ENCODE assay signal across 1 cellular context in the genomic region with DNA sequence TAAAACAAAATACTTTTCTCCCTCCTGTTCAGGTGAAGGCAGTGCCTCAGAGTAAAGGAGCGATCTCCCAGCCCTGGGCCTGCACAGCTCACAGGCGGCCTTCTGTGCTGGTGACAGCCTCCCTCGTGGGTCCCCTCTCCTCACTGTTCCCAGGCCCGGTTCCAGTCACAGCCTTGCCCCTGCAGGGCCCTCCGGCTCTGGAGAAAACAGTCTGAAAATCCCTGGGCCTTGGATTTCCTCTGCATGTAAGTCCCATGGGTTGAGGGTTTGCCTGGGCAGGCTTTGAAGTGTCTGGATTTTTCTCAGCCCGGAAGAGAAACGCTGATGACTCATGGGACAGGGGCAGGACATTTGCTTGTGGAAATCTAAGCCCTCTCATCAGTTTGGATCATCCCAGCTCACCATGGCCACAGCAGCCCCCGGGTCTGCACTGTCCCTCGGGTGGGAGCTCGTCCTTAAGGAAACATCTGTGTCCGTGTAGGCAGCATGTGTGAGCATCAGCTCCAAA.
TF ChIP-seq lines count a peak whose summit lies in the region.

No MANE protein-coding gene starts in this region.

TF ChIP-seq in HepG2, 621 proteins besides CTCF, POLR2A, EP300 and RAD21 (continued from another document):
- TF ChIP-seq, protein P1, sequence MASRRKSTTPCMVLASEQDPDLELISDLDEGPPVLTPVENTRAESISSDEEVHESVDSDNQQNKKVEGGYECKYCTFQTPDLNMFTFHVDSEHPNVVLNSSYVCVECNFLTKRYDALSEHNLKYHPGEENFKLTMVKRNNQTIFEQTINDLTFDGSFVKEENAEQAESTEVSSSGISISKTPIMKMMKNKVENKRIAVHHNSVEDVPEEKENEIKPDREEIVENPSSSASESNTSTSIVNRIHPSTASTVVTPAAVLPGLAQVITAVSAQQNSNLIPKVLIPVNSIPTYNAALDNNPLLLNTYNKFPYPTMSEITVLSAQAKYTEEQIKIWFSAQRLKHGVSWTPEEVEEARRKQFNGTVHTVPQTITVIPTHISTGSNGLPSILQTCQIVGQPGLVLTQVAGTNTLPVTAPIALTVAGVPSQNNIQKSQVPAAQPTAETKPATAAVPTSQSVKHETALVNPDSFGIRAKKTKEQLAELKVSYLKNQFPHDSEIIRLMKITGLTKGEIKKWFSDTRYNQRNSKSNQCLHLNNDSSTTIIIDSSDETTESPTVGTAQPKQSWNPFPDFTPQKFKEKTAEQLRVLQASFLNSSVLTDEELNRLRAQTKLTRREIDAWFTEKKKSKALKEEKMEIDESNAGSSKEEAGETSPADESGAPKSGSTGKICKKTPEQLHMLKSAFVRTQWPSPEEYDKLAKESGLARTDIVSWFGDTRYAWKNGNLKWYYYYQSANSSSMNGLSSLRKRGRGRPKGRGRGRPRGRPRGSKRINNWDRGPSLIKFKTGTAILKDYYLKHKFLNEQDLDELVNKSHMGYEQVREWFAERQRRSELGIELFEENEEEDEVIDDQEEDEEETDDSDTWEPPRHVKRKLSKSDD (CRISPR knock-in tag; IDR thresholded peaks at IDR 0.05; ENCODE audit: low read depth) = no peak
- peak; percentile 86 for TF ChIP-seq FOSL2 (CRISPR knock-in tag; IDR thresholded peaks at IDR 0.05)
- TF ChIP-seq ZC3H4 (CRISPR knock-in tag; IDR thresholded peaks at IDR 0.05; ENCODE audit: borderline replicate concordance) = no peak
- TF ChIP-seq, protein P2, sequence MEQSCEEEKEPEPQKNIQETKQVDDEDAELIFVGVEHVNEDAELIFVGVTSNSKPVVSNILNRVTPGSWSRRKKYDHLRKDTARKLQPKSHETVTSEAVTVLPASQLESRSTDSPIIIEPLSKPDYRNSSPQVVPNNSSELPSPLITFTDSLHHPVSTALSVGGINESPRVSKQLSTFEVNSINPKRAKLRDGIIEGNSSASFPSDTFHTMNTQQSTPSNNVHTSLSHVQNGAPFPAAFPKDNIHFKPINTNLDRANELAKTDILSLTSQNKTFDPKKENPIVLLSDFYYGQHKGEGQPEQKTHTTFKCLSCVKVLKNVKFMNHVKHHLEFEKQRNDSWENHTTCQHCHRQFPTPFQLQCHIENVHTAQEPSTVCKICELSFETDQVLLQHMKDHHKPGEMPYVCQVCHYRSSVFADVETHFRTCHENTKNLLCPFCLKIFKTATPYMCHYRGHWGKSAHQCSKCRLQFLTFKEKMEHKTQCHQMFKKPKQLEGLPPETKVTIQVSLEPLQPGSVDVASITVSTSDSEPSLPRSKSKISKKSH (CRISPR knock-in tag; IDR thresholded peaks at IDR 0.05; ENCODE audit: borderline replicate concordance) = no peak
- no peak for TF ChIP-seq ZNF496 (CRISPR knock-in tag; IDR thresholded peaks at IDR 0.05; ENCODE audit: insufficient replicate concordance)
- no peak for TF ChIP-seq RARA (CRISPR knock-in tag; IDR thresholded peaks at IDR 0.05)
- peak; percentile 39; the same call in 1 of the 2 replicates for TF ChIP-seq ZFX (CRISPR knock-in tag; IDR thresholded peaks at IDR 0.05; ENCODE audit: low read depth)
